In genomic region chr16:50596762-50597450, GRCh38 we compare ENCODE assay signal across 21 cellular contexts.
"Had no signal": no experiment of that assay in that cellular context is flagged by ENCODE, and none has a peak within 500 bp of the region (broad histone marks: within the 10 kb centered on the region; RNA-seq: fewer than 3 reads in every experiment).

No MANE protein-coding gene starts in this region.

- H3K4me3 Mint-ChIP-seq: activated naive CD8-positive, alpha-beta T cell; activated T-cell treated with anti-CD3 and anti-CD28 coated beads, Interleukin-2, amount 50 U/mL, for 72 hours had no signal

- H3K36me3 Mint-ChIP-seq: activated naive CD8-positive, alpha-beta T cell; naive thymus-derived CD8-positive, alpha-beta T cell had no signal

- H3K27me3 Mint-ChIP-seq: activated naive CD8-positive, alpha-beta T cell; naive thymus-derived CD8-positive, alpha-beta T cell had no signal

- ATAC-seq: activated T-cell treated with anti-CD3 and anti-CD28 coated beads, Interleukin-2, amount 50 U/mL, for 72 hours; body of pancreas; left colon; mucosa of descending colon; naive thymus-derived CD8-positive, alpha-beta T cell; stimulated activated naive CD8-positive, alpha-beta T cell treated with anti-CD3 and anti-CD28 coated beads, Interleukin-15, Interleukin-2, amounts not matched to agents 100 U/mL and 50 U/mL, for 24 hours had no signal

- DNase-seq: activated CD4-positive, CD25-positive, alpha-beta regulatory T cell treated with anti-CD3 and anti-CD28 coated beads, Interleukin-2, amount 50 U/mL, for 72 hours; activated CD8-positive, alpha-beta memory T cell treated with anti-CD3 and anti-CD28 coated beads for 24 hours; activated gamma-delta T cell; activated T-cell treated with anti-CD3 and anti-CD28 coated beads, Interleukin-2, amount 50 U/mL, for 72 hours; amygdala; body of pancreas; foreskin fibroblast; hippocampal formation; left colon; mammary epithelial cell; mucosa of descending colon; occipital lobe; stimulated activated CD4-positive, alpha-beta T cell treated with anti-CD3 and anti-CD28 coated beads, Interleukin-2, amount 100 ng/mL, for 24 hours; stimulated activated naive CD8-positive, alpha-beta T cell treated with anti-CD3 and anti-CD28 coated beads, Interleukin-15, Interleukin-2, amounts not matched to agents 100 U/mL and 50 U/mL, for 24 hours; T-helper 9 cell; transverse colon had no signal

- H3K27ac ChIP-seq: body of pancreas, SK-N-MC, suprapubic skin, transverse colon had no signal

- H3K27me3 ChIP-seq: body of pancreas, suprapubic skin, transverse colon had no signal

- H3K9me3 ChIP-seq: body of pancreas, mucosa of descending colon, suprapubic skin, transverse colon had no signal

- H3K27ac Mint-ChIP-seq: activated naive CD8-positive, alpha-beta T cell; activated T-cell treated with anti-CD3 and anti-CD28 coated beads, Interleukin-2, amount 50 U/mL, for 72 hours had no signal

- FAIRE-seq: islet of Langerhans had no signal

- H3K9me3 Mint-ChIP-seq: activated T-cell treated with anti-CD3 and anti-CD28 coated beads, Interleukin-2, amount 50 U/mL, for 72 hours; naive thymus-derived CD8-positive, alpha-beta T cell had no signal

- H3K36me3 ChIP-seq: suprapubic skin, transverse colon had no signal

- H3K4me3 ChIP-seq: body of pancreas, mucosa of descending colon, SK-N-MC, suprapubic skin, transverse colon had no signal
